8 cellular contexts compared by ENCODE assay signal in the genomic region with DNA sequence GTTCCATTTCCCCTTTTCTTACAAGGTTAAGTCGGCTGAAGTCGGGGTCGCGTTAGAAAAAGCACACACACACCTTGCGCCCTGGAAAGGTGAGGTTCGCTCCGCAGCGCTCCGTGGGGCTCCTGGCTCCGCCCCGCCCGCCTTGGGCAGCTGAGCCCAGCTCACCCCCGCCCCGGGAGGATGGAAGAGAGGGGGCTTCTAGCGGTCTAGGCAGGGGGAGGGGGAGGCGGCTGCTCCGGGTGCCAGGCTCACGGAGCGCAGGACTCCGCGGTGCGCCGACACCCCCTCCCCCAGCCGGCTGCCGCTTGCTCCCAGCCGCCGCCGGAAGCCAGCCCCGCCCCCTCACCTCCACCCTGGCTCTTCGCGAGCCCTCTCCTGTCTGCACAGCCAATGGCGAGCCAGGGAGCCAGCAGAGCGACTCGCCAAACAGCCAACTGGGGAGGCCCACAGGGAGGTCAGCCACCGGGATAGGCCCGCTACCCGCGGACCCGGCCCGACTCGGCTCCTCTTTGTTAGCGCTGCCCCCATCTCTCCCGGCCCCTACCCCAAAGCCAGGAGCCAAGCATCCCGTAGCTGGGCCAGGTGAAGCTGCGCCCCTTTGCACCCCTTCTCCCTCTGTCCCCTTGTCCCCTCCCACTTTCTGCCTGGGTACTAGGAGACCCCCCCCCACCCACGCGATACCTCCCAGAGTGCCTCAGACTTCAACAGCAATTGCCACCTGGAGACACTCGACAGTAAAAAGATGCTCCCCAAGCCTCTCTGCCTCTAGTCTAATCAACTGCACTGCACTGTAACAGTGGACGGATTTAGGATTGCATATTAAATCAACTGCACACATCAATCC. TPM values are rescaled to one million over a fixed set of nuclear protein-coding genes. Genes with fewer than 3 reads are reported as not detected.
DNase-seq lines count a peak whose midpoint lies in the region; ATAC-seq and TF ChIP-seq lines count a peak whose summit lies in the region.

No MANE protein-coding gene starts in this region.

- ATAC-seq in HG03457 (IDR thresholded peaks at IDR 0.05; ENCODE audit: unreplicated experiment) (peak; percentile 88), left lobe of liver (peak; percentile 98)

- H3K4me3 Mint-ChIP-seq in activated CD4-positive, alpha-beta T cell treated with anti-CD3 and anti-CD28 coated beads, Interleukin-2, amount 10 ng/mL, durations not matched to agents 24 days and 14 days = peak overlapping the region; percentile 85

- H3K9me3 Mint-ChIP-seq in activated CD4-positive, alpha-beta T cell treated with anti-CD3 and anti-CD28 coated beads, Interleukin-2, amount 10 ng/mL, durations not matched to agents 24 days and 14 days = no peaks in the 10 kb centered on the region

- no peaks in the 10 kb centered on the region for H3K36me3 ChIP-seq in BE2C

- intact Hi-C loops in activated CD4-positive, alpha-beta T cell treated with anti-CD3 and anti-CD28 coated beads, Interleukin-2, amount 10 ng/mL, durations not matched to agents 24 days and 14 days (cut with micrococcal nuclease) = loop anchor here (2.0 to 5.0 kb wide), 6 partner anchors 30 to 140 kb away; partner anchors contain the start of genes DHRS13, ERAL1, FAM222B and NEK8

- peak overlapping the region; percentile 97 for H3K27ac Mint-ChIP-seq in activated CD4-positive, alpha-beta T cell treated with anti-CD3 and anti-CD28 coated beads, Interleukin-2, amount 10 ng/mL, durations not matched to agents 24 days and 14 days

- H3K27me3 ChIP-seq in BE2C = no peaks in the 10 kb centered on the region

- no peaks in the 10 kb centered on the region for H3K4me1 ChIP-seq in BE2C

- H3K4me1 Mint-ChIP-seq in activated CD4-positive, alpha-beta T cell treated with anti-CD3 and anti-CD28 coated beads, Interleukin-2, amount 10 ng/mL, durations not matched to agents 24 days and 14 days = peaks cover 36% of the 10 kb centered on the region

- H3K27me3 Mint-ChIP-seq in activated CD4-positive, alpha-beta T cell treated with anti-CD3 and anti-CD28 coated beads, Interleukin-2, amount 10 ng/mL, durations not matched to agents 24 days and 14 days = no peaks in the 10 kb centered on the region

- peaks cover 6% of the 10 kb centered on the region for H3K36me3 Mint-ChIP-seq in activated CD4-positive, alpha-beta T cell treated with anti-CD3 and anti-CD28 coated beads, Interleukin-2, amount 10 ng/mL, durations not matched to agents 24 days and 14 days (ENCODE audit: low read depth)

- DNase-seq in BE2C = peak; percentile 97
- DNase-seq in GM19240 (ENCODE audit: insufficient read length, low spot score) = peak; percentile 95
- peak; percentile 100 for DNase-seq in NCI-H524 (lab: John Stamatoyannopoulos, UW)
- DNase-seq in activated CD4-positive, alpha-beta T cell treated with anti-CD3 and anti-CD28 coated beads, Interleukin-2, amount 10 ng/mL, durations not matched to agents 24 days and 14 days = peak; percentile 99
- peak; percentile 91 for DNase-seq in cortex of kidney (lab: John Stamatoyannopoulos, UW)
- DNase-seq in left lobe of liver (ENCODE audit: low spot score) = peak; percentile 98
- DNase-seq in stimulated activated CD4-positive, alpha-beta T cell treated with anti-CD3 and anti-CD28 coated beads, Interleukin-2, amount 100 ng/mL, for 24 hours = peak; percentile 98

- peak overlapping the region; percentile 81 for H3K4me3 ChIP-seq in BE2C (ENCODE audit: low read depth, low read length)

- no peak for TF ChIP-seq CTCF in BE2C (IDR thresholded peaks at IDR 0.05; ENCODE audit: low read depth, low read length)

- H3K9me3 ChIP-seq in BE2C = no peaks in the 10 kb centered on the region

RNA-seq across cellular contexts. Expression of gene FAM222B, which starts 30.2 kb away (rescaled TPM):
- 13.9 TPM for polyA plus RNA-seq in BE2C (2012; ENCODE audit: insufficient read depth, insufficient read length, low read depth)
- 22.4 and 24.0 TPM in 2 replicates for total RNA-seq in activated CD4-positive, alpha-beta T cell treated with anti-CD3 and anti-CD28 coated beads, Interleukin-2, amount 10 ng/mL, durations not matched to agents 24 days and 14 days
- 6.6 TPM for total RNA-seq in left lobe of liver

RNA-seq across cellular contexts. Expression of gene ERAL1, which starts 42.5 kb away (rescaled TPM):
- 47.0 TPM for polyA plus RNA-seq in BE2C (2012; ENCODE audit: insufficient read depth, insufficient read length, low read depth)
- 56.8 and 61.2 TPM in 2 replicates for total RNA-seq in activated CD4-positive, alpha-beta T cell treated with anti-CD3 and anti-CD28 coated beads, Interleukin-2, amount 10 ng/mL, durations not matched to agents 24 days and 14 days
- 25.3 TPM for total RNA-seq in left lobe of liver

Comparison
In these comparisons a context has a peak if more than half of its experiments do, and no peak if none do; other contexts are left out.
1. Peak in every context shown above with its lines: DNase-seq, ATAC-seq and H3K4me3 ChIP-seq.